ENCODE assay signal across 11 cellular contexts in the genomic region with DNA sequence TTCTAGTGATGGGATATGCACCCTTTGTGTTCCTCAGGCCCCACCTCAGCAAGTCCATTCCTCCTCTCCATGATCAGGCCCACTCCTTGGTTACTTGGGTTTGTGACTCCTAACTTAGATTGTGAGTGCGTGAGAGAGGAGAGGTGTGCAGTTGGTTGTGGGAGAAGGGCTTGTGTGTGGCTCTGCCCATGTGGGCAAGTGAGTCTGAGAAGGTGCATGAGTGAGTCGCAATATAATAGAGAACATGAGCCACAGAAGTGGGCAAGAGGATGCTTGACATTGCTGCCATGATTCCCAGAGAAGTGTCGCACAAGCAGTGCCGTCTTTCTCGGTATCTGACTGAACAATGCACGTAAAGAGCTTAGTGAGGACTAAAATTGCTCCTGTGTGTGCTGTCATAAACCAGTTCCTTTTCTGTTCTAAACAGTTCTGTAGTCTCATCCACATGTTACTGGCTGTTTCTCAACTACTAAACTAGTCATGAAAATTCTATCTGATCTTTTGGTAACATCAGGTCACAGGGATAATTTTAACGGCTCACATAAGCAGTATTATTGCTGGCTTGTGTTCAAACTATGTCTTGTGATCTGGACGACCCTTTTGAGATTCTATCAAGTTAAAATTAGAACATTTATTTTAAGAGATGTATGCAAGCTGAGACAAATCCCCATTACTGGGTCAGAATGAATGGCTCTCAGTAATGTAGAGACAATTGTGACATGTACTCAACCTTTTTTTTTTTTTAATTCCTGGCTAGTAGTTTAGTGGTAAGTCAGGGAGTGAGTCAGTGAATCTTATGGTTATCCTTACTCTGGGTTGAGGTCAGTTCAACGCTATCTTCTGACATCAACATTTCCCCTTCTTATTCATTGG. TPM values are rescaled to one million over a fixed set of nuclear protein-coding genes. Genes with fewer than 3 reads are reported as not detected.
A peak's percentile ranks its signal among the peaks of the same experiment; 100 is the strongest.
DNase-seq lines count a peak whose midpoint lies in the region; ATAC-seq, FAIRE-seq and TF ChIP-seq lines count a peak whose summit lies in the region.
"Had no signal": no experiment of that assay in that cellular context is flagged by ENCODE, and none has a peak within 500 bp of the region (broad histone marks: within the 10 kb centered on the region; RNA-seq: fewer than 3 reads in every experiment).

No MANE protein-coding gene starts in this region.

- no peak for TF ChIP-seq CTCF in WTC11 (IDR thresholded peaks at IDR 0.05)
- no peak for TF ChIP-seq CTCF in foreskin keratinocyte (conservative IDR thresholded peaks at IDR 0.05)
- no peak for TF ChIP-seq CTCF in adrenal gland (IDR thresholded peaks at IDR 0.05)

- peaks cover 28% of the 10 kb centered on the region for H3K36me3 Mint-ChIP-seq in WTC11

- peak overlapping the region; percentile 24 to 73 (median 72) for H3K9ac ChIP-seq in skeletal muscle tissue (ENCODE audit: low read depth in 1 of 3, low read length in 3 of 3)

- TF ChIP-seq POLR2A in H54 (IDR thresholded peaks at IDR 0.05; ENCODE audit: low read depth, low read length) = no peak
- TF ChIP-seq POLR2A in adrenal gland (IDR thresholded peaks at IDR 0.05) = no peak

- peak overlapping the region in 2 of 3 donors; percentile 24 to 64 for H3K4me3 ChIP-seq in skeletal muscle tissue (ENCODE audit: low read length in 3 of 3)
- H3K4me3 ChIP-seq in adrenal gland = no peak overlapping the region

- no peaks in the 10 kb centered on the region for H3K27me3 ChIP-seq in foreskin keratinocyte
- no peaks in the 10 kb centered on the region for H3K27me3 ChIP-seq in skeletal muscle tissue (ENCODE audit: control insufficient read depth in 3 of 3, insufficient read depth in 3 of 3, low read length in 3 of 3)
- no peaks in the 10 kb centered on the region for H3K27me3 ChIP-seq in adrenal gland

- intact Hi-C loops in adrenal gland (cut with DNase I) = no loop called here

- DNase-seq in H54 (ENCODE audit: insufficient read length, low spot score) (peak; percentile 44), WTC11 (ENCODE audit: low spot score) (no peak), foreskin keratinocyte (peak; percentile 81 to 90), adrenal gland (no peak), NCI-H146 treated with DMSO at 0.1 percent for 48 hours (lab: John Stamatoyannopoulos, UW; ENCODE audit: unreplicated experiment) (no peak), D341Med (ENCODE audit: low spot score) (no peak)
- DNase-seq in stimulated activated CD4-positive, alpha-beta T cell treated with anti-CD3 and anti-CD28 coated beads, Interleukin-4, amount 100 ng/mL, for 1 hour = no peak
- DNase-seq: NCI-H1417 treated with DMSO at 0.1 percent for 48 hours had no signal

- H3K36me3 ChIP-seq in skeletal muscle tissue (ENCODE audit: control insufficient read depth in 3 of 3, insufficient read depth in 3 of 3, low read length in 3 of 3) (peaks cover 7 to 25% (median 19%) of the 10 kb centered on the region in 3 donors), adrenal gland (replicated peaks in 1 of 2) (peaks cover 0 to 14% of the 10 kb centered on the region in 2 donors)

- H3K27me3 Mint-ChIP-seq in WTC11 (ENCODE audit: low read depth) = no peaks in the 10 kb centered on the region
- H3K27me3 Mint-ChIP-seq: brain, memory B cell had no signal

- H3K9me3 Mint-ChIP-seq in WTC11 = no peaks in the 10 kb centered on the region
- H3K9me3 Mint-ChIP-seq: memory B cell had no signal

- no peaks in the 10 kb centered on the region for H3K9me3 ChIP-seq in skeletal muscle tissue (ENCODE audit: control insufficient read depth in 3 of 3, low read length in 3 of 3)
- no peaks in the 10 kb centered on the region for H3K9me3 ChIP-seq in adrenal gland (replicated peaks in 1 of 3)

- peaks cover 3% of the 10 kb centered on the region for H3K4me1 ChIP-seq in foreskin keratinocyte
- H3K4me1 ChIP-seq in skeletal muscle tissue (ENCODE audit: control insufficient read depth in 3 of 3, insufficient read depth in 3 of 3, low read length in 3 of 3) = peaks cover 41 to 68% (median 65%) of the 10 kb centered on the region in 3 donors
- H3K4me1 ChIP-seq in adrenal gland (replicated peaks in 1 of 2) = peaks cover 0 to 5% of the 10 kb centered on the region in 2 donors

- ATAC-seq in WTC11 (no peak), foreskin keratinocyte (peak; percentile 84)

- no peak overlapping the region for H3K4me3 Mint-ChIP-seq in WTC11
- H3K4me3 Mint-ChIP-seq: brain, memory B cell had no signal

- POLR2A ChIA-PET in WTC11 (lab: Charles Lee) = interaction anchor here (0.6 kb wide), 1 partner anchor 460 kb away, joined by 3 read pairs; no protein-coding TSS in a partner anchor

- H3K27ac Mint-ChIP-seq in WTC11 = peak overlapping the region; percentile 25; the same call in 1 of the 2 replicates
- H3K27ac Mint-ChIP-seq: memory B cell had no signal

- FAIRE-seq in H54 (lab: Jason Lieb, UNC) = peak; percentile 11

- peaks cover 53% of the 10 kb centered on the region for H3K4me1 Mint-ChIP-seq in WTC11

- H3K27ac ChIP-seq in foreskin keratinocyte (no peak overlapping the region), skeletal muscle tissue (ENCODE audit: low read depth, low read length) (peak overlapping the region; percentile 97), adrenal gland (peak overlapping the region in 1 of 5 donors; percentile 3)

- CTCF ChIA-PET in WTC11 (lab: Charles Lee) = no interaction called here

- 68 to 74% (median 72%) methylated on average over 9 of the region's 9 CpGs for WGBS in adrenal gland, 4 donors

TF ChIP-seq in WTC11, 78 proteins besides CTCF, POLR2A, EP300 and RAD21 (continues in another document):
- TF ChIP-seq ZNF219 (CRISPR knock-in tag; IDR thresholded peaks at IDR 0.05; ENCODE audit: borderline replicate concordance) = no peak
- TF ChIP-seq TEAD1 (CRISPR knock-in tag; IDR thresholded peaks at IDR 0.05) = no peak
- no peak for TF ChIP-seq HMGA2 (CRISPR knock-in tag; IDR thresholded peaks at IDR 0.05)
- TF ChIP-seq, protein P1, sequence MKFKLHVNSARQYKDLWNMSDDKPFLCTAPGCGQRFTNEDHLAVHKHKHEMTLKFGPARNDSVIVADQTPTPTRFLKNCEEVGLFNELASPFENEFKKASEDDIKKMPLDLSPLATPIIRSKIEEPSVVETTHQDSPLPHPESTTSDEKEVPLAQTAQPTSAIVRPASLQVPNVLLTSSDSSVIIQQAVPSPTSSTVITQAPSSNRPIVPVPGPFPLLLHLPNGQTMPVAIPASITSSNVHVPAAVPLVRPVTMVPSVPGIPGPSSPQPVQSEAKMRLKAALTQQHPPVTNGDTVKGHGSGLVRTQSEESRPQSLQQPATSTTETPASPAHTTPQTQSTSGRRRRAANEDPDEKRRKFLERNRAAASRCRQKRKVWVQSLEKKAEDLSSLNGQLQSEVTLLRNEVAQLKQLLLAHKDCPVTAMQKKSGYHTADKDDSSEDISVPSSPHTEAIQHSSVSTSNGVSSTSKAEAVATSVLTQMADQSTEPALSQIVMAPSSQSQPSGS (CRISPR knock-in tag; IDR thresholded peaks at IDR 0.05; ENCODE audit: borderline replicate concordance, low read depth) = no peak
- TF ChIP-seq NFE2L1 (CRISPR knock-in tag; IDR thresholded peaks at IDR 0.05) = no peak
- TF ChIP-seq CREB1 (CRISPR knock-in tag; IDR thresholded peaks at IDR 0.05) = no peak
- TF ChIP-seq ELF4 (CRISPR knock-in tag; IDR thresholded peaks at IDR 0.05; ENCODE audit: low read depth) = no peak
- no peak for TF ChIP-seq ESRRA (CRISPR knock-in tag; IDR thresholded peaks at IDR 0.05; ENCODE audit: borderline replicate concordance)
- no peak for TF ChIP-seq RELA (CRISPR knock-in tag; IDR thresholded peaks at IDR 0.05; ENCODE audit: borderline replicate concordance)
- no peak for TF ChIP-seq ZNF416 (CRISPR knock-in tag; IDR thresholded peaks at IDR 0.05)
- TF ChIP-seq, protein P2, sequence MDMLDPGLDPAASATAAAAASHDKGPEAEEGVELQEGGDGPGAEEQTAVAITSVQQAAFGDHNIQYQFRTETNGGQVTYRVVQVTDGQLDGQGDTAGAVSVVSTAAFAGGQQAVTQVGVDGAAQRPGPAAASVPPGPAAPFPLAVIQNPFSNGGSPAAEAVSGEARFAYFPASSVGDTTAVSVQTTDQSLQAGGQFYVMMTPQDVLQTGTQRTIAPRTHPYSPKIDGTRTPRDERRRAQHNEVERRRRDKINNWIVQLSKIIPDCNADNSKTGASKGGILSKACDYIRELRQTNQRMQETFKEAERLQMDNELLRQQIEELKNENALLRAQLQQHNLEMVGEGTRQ (CRISPR knock-in tag; IDR thresholded peaks at IDR 0.05) = no peak
- TF ChIP-seq NR2C2 (CRISPR knock-in tag; IDR thresholded peaks at IDR 0.05) = no peak
- TF ChIP-seq ATF1 (CRISPR knock-in tag; IDR thresholded peaks at IDR 0.05) = no peak
- TF ChIP-seq CBFB (CRISPR knock-in tag; IDR thresholded peaks at IDR 0.05; ENCODE audit: low read depth) = no peak
- TF ChIP-seq, protein P3, sequence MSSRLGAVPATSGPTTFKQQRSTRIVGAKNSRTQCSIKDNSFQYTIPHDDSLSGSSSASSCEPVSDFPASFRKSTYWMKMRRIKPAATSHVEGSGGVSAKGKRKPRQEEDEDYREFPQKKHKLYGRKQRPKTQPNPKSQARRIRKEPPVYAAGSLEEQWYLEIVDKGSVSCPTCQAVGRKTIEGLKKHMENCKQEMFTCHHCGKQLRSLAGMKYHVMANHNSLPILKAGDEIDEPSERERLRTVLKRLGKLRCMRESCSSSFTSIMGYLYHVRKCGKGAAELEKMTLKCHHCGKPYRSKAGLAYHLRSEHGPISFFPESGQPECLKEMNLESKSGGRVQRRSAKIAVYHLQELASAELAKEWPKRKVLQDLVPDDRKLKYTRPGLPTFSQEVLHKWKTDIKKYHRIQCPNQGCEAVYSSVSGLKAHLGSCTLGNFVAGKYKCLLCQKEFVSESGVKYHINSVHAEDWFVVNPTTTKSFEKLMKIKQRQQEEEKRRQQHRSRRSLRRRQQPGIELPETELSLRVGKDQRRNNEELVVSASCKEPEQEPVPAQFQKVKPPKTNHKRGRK (CRISPR knock-in tag; IDR thresholded peaks at IDR 0.05; ENCODE audit: borderline replicate concordance) = no peak

RNA-seq across cellular contexts. Expression of a gene that starts 25.6 kb away (rescaled TPM):
- total RNA-seq in WTC11 (2021) (34.8 to 43.1 TPM (median 41.7 TPM) in 3 replicates), foreskin keratinocyte (22.2 and 25.3 TPM in 2 replicates), skeletal muscle tissue (62.6 TPM), adrenal gland (10 to 100 TPM; 25.6 to 53.6 (median 38.7) TPM)
- polyA plus RNA-seq in foreskin keratinocyte (22.1 and 24.9 TPM in 2 replicates), adrenal gland (10 to 100 TPM; 17.3 to 52.5 (median 21.7) TPM)

Comparison
In these comparisons a context has a peak if more than half of its experiments do, and no peak if none do; other contexts are left out.
1. DNase-seq: peak in H54 (single experiment) and foreskin keratinocyte (2 of 2); none in WTC11 (single experiment), adrenal gland (0 of 7), NCI-H146 treated with DMSO at 0.1 percent for 48 hours (single experiment), stimulated activated CD4-positive, alpha-beta T cell treated with anti-CD3 and anti-CD28 coated beads, Interleukin-4, amount 100 ng/mL, for 1 hour (single experiment) and D341Med (single experiment).
2. H3K4me3 ChIP-seq: peak in skeletal muscle tissue (2 of 3); none in adrenal gland (0 of 4).